Comparison of ENCODE assay signal across 9 cellular contexts in genomic region chr13:108326318-108326717, GRCh38. TPM values are rescaled to one million over a fixed set of nuclear protein-coding genes. Genes with fewer than 3 reads are reported as not detected.
A peak's percentile ranks its signal among the peaks of the same experiment; 100 is the strongest.
DNase-seq lines count a peak whose midpoint lies in the region; ATAC-seq and TF ChIP-seq lines count a peak whose summit lies in the region.
"Had no signal": no experiment of that assay in that cellular context is flagged by ENCODE, and none has a peak within 500 bp of the region (broad histone marks: within the 10 kb centered on the region; RNA-seq: fewer than 3 reads in every experiment).

No MANE protein-coding gene starts in this region.

- DNase-seq in Kasumi-1 (lab: John Stamatoyannopoulos, UW) (peak; percentile 72 to 84), fibroblast of pulmonary artery (ENCODE audit: low read depth) (peak; percentile 21), SK-N-SH (no peak), uterus (no peak), stomach (no peak)
- no peak for DNase-seq in stimulated activated CD4-positive, alpha-beta T cell treated with anti-CD3 and anti-CD28 coated beads, Interleukin-4, amount 100 ng/mL, for 4 hours

- H3K27ac ChIP-seq in SK-N-SH (ENCODE audit: low read depth in 2 of 2, low read length in 1 of 2) (no peak overlapping the region), uterus (no peak overlapping the region), stomach (no peak overlapping the region)

- no peak overlapping the region for H3K4me2 ChIP-seq in SK-N-SH

- H4K20me1 ChIP-seq in SK-N-SH (ENCODE audit: insufficient read depth): no peaks in the 10 kb centered on the region

- WGBS in SK-N-SH (ENCODE audit: low lambda C conversion rate): 45% methylated on average over 6 of the region's 6 CpGs
- 46 to 54% (median 48%) methylated on average over 6 of the region's 6 CpGs for WGBS in stomach, 5 donors

- TF ChIP-seq EP300 in SK-N-SH (IDR thresholded peaks at IDR 0.05; ENCODE audit: borderline replicate concordance in 1 of 2, low read depth in 1 of 2, low read length in 1 of 2) (no peak), stomach (IDR thresholded peaks at IDR 0.05) (no peak)

- intact Hi-C loops in uterus (cut with DNase I; ENCODE audit: low total_unique reads): no loop called here
- intact Hi-C loops in stomach (cut with DNase I; ENCODE audit: low total_unique reads): loop anchor here (10.0 kb wide), 1 partner anchor 568 kb away; no protein-coding TSS in a partner anchor

- no peaks in the 10 kb centered on the region for H3K9me2 ChIP-seq in SK-N-SH

- no peak overlapping the region for H2AFZ ChIP-seq in SK-N-SH (ENCODE audit: low read depth)

- H3K27me3 ChIP-seq in SK-N-SH (ENCODE audit: insufficient read depth) (no peaks in the 10 kb centered on the region), uterus (no peaks in the 10 kb centered on the region), stomach (peaks cover 0 to 22% (median 0%) of the 10 kb centered on the region in 3 donors)

- TF ChIP-seq CTCF in fibroblast of pulmonary artery (IDR thresholded peaks at IDR 0.05; ENCODE audit: low read length, missing control alignments) (no peak), SK-N-SH (IDR thresholded peaks at IDR 0.05) (no peak), uterus (IDR thresholded peaks at IDR 0.05) (no peak), stomach (IDR thresholded peaks at IDR 0.05) (no peak)

- no peaks in the 10 kb centered on the region for H3K79me2 ChIP-seq in SK-N-SH (ENCODE audit: insufficient read depth)

- POLR2A ChIA-PET in SK-N-SH (lab: Yijun Ruan, JAX): no interaction called here

- no peak for TF ChIP-seq RAD21 in SK-N-SH (IDR thresholded peaks at IDR 0.05; ENCODE audit: low read length)

- H3K9me3 ChIP-seq in SK-N-SH (no peaks in the 10 kb centered on the region), uterus (no peaks in the 10 kb centered on the region), stomach (no peaks in the 10 kb centered on the region)

- ATAC-seq in GM18508 (IDR thresholded peaks at IDR 0.05; ENCODE audit: insufficient read depth, unreplicated experiment) (peak; percentile 70), GM21619 (IDR thresholded peaks at IDR 0.05; ENCODE audit: unreplicated experiment) (peak; percentile 78)

- H3K4me3 ChIP-seq in fibroblast of pulmonary artery (replicated peaks; ENCODE audit: low read depth, low read length) (no peak overlapping the region), SK-N-SH (ENCODE audit: low read depth in 2 of 2, low read length in 1 of 2) (no peak overlapping the region), uterus (no peak overlapping the region), stomach (no peak overlapping the region)
- H3K4me3 ChIP-seq: lung had no signal

- H3K9ac ChIP-seq in SK-N-SH: no peak overlapping the region

- H3K36me3 ChIP-seq in SK-N-SH (replicated peaks in 1 of 2; ENCODE audit: control insufficient read depth in 1 of 2, insufficient read depth in 2 of 2, low read length in 1 of 2): no peaks in the 10 kb centered on the region
- H3K36me3 ChIP-seq in uterus: no peaks in the 10 kb centered on the region
- H3K36me3 ChIP-seq in stomach: no peaks in the 10 kb centered on the region

- CTCF ChIA-PET in SK-N-SH (lab: Yijun Ruan, JAX): interaction anchor here (1.0 to 2.2 kb wide), 3 partner anchors 16 to 569 kb away, joined by 5 to 8 read pairs (median 6); no protein-coding TSS in a partner anchor

- TF ChIP-seq POLR2A in uterus (IDR thresholded peaks at IDR 0.05): no peak
- no peak for TF ChIP-seq POLR2A in stomach (IDR thresholded peaks at IDR 0.05)

- no peaks in the 10 kb centered on the region for H3F3A ChIP-seq in SK-N-SH (replicated peaks; ENCODE audit: insufficient read depth)

- H3K4me1 ChIP-seq in SK-N-SH (ENCODE audit: control insufficient read depth in 1 of 2, insufficient read depth in 2 of 2, low read depth in 1 of 2, low read length in 1 of 2): no peaks in the 10 kb centered on the region
- H3K4me1 ChIP-seq in uterus: no peaks in the 10 kb centered on the region
- H3K4me1 ChIP-seq in stomach: peaks cover 0 to 4% (median 0%) of the 10 kb centered on the region in 4 donors

TF ChIP-seq in SK-N-SH, 30 proteins besides CTCF, POLR2A, EP300 and RAD21:
- TF ChIP-seq CHD2 (IDR thresholded peaks at IDR 0.05; ENCODE audit: low read length, partially characterized antibody) (no peak), ZBTB33 (IDR thresholded peaks at IDR 0.05; ENCODE audit: borderline replicate concordance, low read depth) (no peak), FOXM1 (IDR thresholded peaks at IDR 0.05; ENCODE audit: low read depth) (no peak), JUND (IDR thresholded peaks at IDR 0.05) (no peak), TAF1 (IDR thresholded peaks at IDR 0.05; ENCODE audit: borderline replicate concordance, low read depth, low read length) (no peak)

RNA-seq across cellular contexts. Expression of gene TNFSF13B, which starts 56.8 kb away (rescaled TPM):
- polyA plus RNA-seq in SK-N-SH (2012; rRNA removed): 0.03 and 0.26 TPM in 2 replicates
- polyA plus RNA-seq in SK-N-SH (2012; cell fraction: cytosol; rRNA removed): 0.05 and 0.06 TPM in 2 replicates
- polyA plus RNA-seq in SK-N-SH (2012; cell fraction: nucleus; rRNA removed): 1.7 and 2.2 TPM in 2 replicates
- total RNA-seq in uterus: 1 to 10 TPM in 2 of 4 donors, under 1 TPM in 1, not detected in 1; 0.29 to 3.7 (median 2.1) TPM
- 10 to 100 TPM in 1 of 5 donors, 1 to 10 TPM in 3, under 1 TPM in 1; 0.89 to 12.3 (median 3.5) TPM for total RNA-seq in stomach
- polyA plus RNA-seq in stomach: 10 to 100 TPM in 1 of 3 donors, 1 to 10 TPM in 2; 2.0 to 11.0 (median 2.8) TPM

Comparison
In these comparisons a context has a peak if more than half of its experiments do, and no peak if none do; other contexts are left out.
1. DNase-seq: peak in Kasumi-1 (2 of 2) and fibroblast of pulmonary artery (single experiment); none in stimulated activated CD4-positive, alpha-beta T cell treated with anti-CD3 and anti-CD28 coated beads, Interleukin-4, amount 100 ng/mL, for 4 hours (0 of 2), SK-N-SH (single experiment), uterus (0 of 2) and stomach (single experiment).